Comparison of ENCODE assay signal across 11 cellular contexts in genomic region chr5:125700380-125700856, GRCh38.
DNase-seq lines count a peak whose midpoint lies in the region; ATAC-seq and TF ChIP-seq lines count a peak whose summit lies in the region.
"Had no signal": no experiment of that assay in that cellular context is flagged by ENCODE, and none has a peak within 500 bp of the region (broad histone marks: within the 10 kb centered on the region; RNA-seq: fewer than 3 reads in every experiment).

No MANE protein-coding gene starts in this region.

- H3K27me3 ChIP-seq in neuronal stem cell (ENCODE audit: control insufficient read depth in 3 of 3, insufficient read depth in 3 of 3, low read depth in 1 of 3, low read length in 3 of 3) = no peaks in the 10 kb centered on the region
- H3K27me3 ChIP-seq: ascending aorta had no signal

- no peak for TF ChIP-seq CTCF in epithelial cell of esophagus (IDR thresholded peaks at IDR 0.05; ENCODE audit: insufficient read depth, low read depth, low read length, missing control alignments)

- H4K8ac ChIP-seq in neuronal stem cell (ENCODE audit: low read depth, low read length) = no peak overlapping the region

- H3K4me2 ChIP-seq in neuronal stem cell (ENCODE audit: insufficient read depth, low read length, poor library complexity, severe bottlenecking) = no peak overlapping the region

- DNase-seq in H4 (ENCODE audit: low spot score) = peak; percentile 53
- DNase-seq in NCI-H510A treated with DMSO at 0.1 percent for 48 hours (lab: John Stamatoyannopoulos, UW) = peak; percentile 72
- DNase-seq in epithelial cell of esophagus (ENCODE audit: low read depth) = peak; percentile 47
- DNase-seq in neuronal stem cell (ENCODE audit: low spot score) = no peak
- no peak for DNase-seq in mesenteric fat pad (ENCODE audit: low spot score)
- DNase-seq in putamen (ENCODE audit: low spot score) = no peak
- DNase-seq: GF-D8, islet precursor cell had no signal

- H3K9me3 ChIP-seq in neuronal stem cell (replicated peaks in 1 of 2; ENCODE audit: control insufficient read depth in 2 of 2, insufficient read depth in 1 of 2, low read depth in 1 of 2, low read length in 2 of 2) = peaks cover 0 to 17% of the 10 kb centered on the region in 2 donors

- peak overlapping the region; percentile 75 for H2AFZ ChIP-seq in neuronal stem cell (ENCODE audit: low read length)

- H2BK15ac ChIP-seq in neuronal stem cell (ENCODE audit: low read length) = no peak overlapping the region

- H3K4me1 ChIP-seq in neuronal stem cell (ENCODE audit: control insufficient read depth in 2 of 2, insufficient read depth in 1 of 2, low read depth in 1 of 2, low read length in 2 of 2) = peaks cover 3 to 12% of the 10 kb centered on the region in 2 donors
- H3K4me1 ChIP-seq: ascending aorta had no signal

- no peak overlapping the region for H3K23ac ChIP-seq in neuronal stem cell (ENCODE audit: low read depth, low read length, poor library complexity)

- H3K9ac ChIP-seq in neuronal stem cell (ENCODE audit: low read depth, low read length, poor library complexity) = no peak overlapping the region

- H3K36me3 ChIP-seq in neuronal stem cell (replicated peaks in 1 of 2; ENCODE audit: control insufficient read depth in 2 of 2, insufficient read depth in 2 of 2, low read length in 2 of 2) = no peaks in the 10 kb centered on the region
- H3K36me3 ChIP-seq: ascending aorta had no signal

- H3K4me3 ChIP-seq in epithelial cell of esophagus (ENCODE audit: low read length) = no peak overlapping the region
- H3K4me3 ChIP-seq in neuronal stem cell (ENCODE audit: low read length in 2 of 2) = no peak overlapping the region

- H2BK12ac ChIP-seq in neuronal stem cell (ENCODE audit: low read length) = no peak overlapping the region

- no peak overlapping the region for H3K4ac ChIP-seq in neuronal stem cell (ENCODE audit: low read length)

- ATAC-seq in GM21825 (IDR thresholded peaks at IDR 0.05; ENCODE audit: unreplicated experiment) (no peak), HG03095 (IDR thresholded peaks at IDR 0.05; ENCODE audit: unreplicated experiment) (no peak)

- no peak overlapping the region for H2AK5ac ChIP-seq in neuronal stem cell (ENCODE audit: low read depth, low read length)

- no peak overlapping the region for H4K91ac ChIP-seq in neuronal stem cell (ENCODE audit: low read depth, low read length, poor library complexity)

- H2BK5ac ChIP-seq in neuronal stem cell (ENCODE audit: low read length) = no peak overlapping the region

- H3K14ac ChIP-seq in neuronal stem cell (ENCODE audit: low read length) = no peak overlapping the region

- no peaks in the 10 kb centered on the region for H3K79me1 ChIP-seq in neuronal stem cell (ENCODE audit: low read depth, low read length)

- no peak overlapping the region for H3K18ac ChIP-seq in neuronal stem cell (ENCODE audit: low read length)

- no peak overlapping the region for H2BK120ac ChIP-seq in neuronal stem cell (ENCODE audit: low read depth, low read length)

- peak overlapping the region; percentile 72 for H3K27ac ChIP-seq in neuronal stem cell (replicated peaks; ENCODE audit: low read length)
- H3K27ac ChIP-seq: ascending aorta had no signal

- no CpG with 5 or more reads among the region's 8 CpGs for WGBS in neuronal stem cell (ENCODE audit: extremely low coverage in 2 of 2, insufficient read length in 2 of 2, insufficient replicate concordance in 1 of 2), 2 donors

Comparison
In these comparisons a context has a peak if more than half of its experiments do, and no peak if none do; other contexts are left out.
1. DNase-seq: peak in H4 (single experiment), NCI-H510A treated with DMSO at 0.1 percent for 48 hours (single experiment) and epithelial cell of esophagus (single experiment); none in neuronal stem cell (single experiment), mesenteric fat pad (single experiment) and putamen (single experiment).